In the genomic region with DNA sequence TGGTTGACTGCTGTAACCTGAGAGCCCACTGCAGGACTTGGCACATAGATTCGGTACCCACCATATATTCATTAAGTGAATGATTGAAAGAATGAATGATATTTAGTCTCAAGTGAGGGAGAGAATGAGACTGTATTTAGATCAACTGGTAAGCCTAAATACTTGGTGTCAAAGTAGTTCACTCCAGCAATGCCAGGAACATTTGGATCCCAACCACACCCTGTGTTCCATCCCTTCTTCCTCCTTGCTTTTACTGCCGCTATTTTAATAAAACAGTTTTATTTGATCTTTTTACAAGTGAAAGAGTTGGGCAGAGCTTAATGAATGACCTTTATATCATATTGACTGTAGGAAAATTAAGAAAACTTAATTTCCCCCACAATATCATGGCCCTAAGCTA, we compare ENCODE assay signal across 20 cellular contexts.
DNase-seq lines count a peak whose midpoint lies in the region; ATAC-seq and TF ChIP-seq lines count a peak whose summit lies in the region.
"Had no signal": no experiment of that assay in that cellular context is flagged by ENCODE, and none has a peak within 500 bp of the region (broad histone marks: within the 10 kb centered on the region; RNA-seq: fewer than 3 reads in every experiment).

No MANE protein-coding gene starts in this region.

- TF ChIP-seq POLR2A in gastrocnemius medialis (IDR thresholded peaks at IDR 0.05): no peak

- no peaks in the 10 kb centered on the region for H3K36me3 Mint-ChIP-seq in mesothelial cell of epicardium
- H3K36me3 Mint-ChIP-seq: CD4-positive, CD25-positive, alpha-beta regulatory T cell had no signal

- H3K27me3 ChIP-seq in gastrocnemius medialis: no peaks in the 10 kb centered on the region
- H3K27me3 ChIP-seq in dorsolateral prefrontal cortex: peaks cover 0 to 6% (median 0%) of the 10 kb centered on the region in 45 donors
- H3K27me3 ChIP-seq: BE2C, Peyer's patch had no signal

- intact Hi-C loops in gastrocnemius medialis (cut with DNase I; ENCODE audit: low total_unique reads): loop anchor here (5.0 to 10.0 kb wide), 4 partner anchors 135 to 548 kb away; no protein-coding TSS in a partner anchor
- intact Hi-C loops in dorsolateral prefrontal cortex (cut with DNase I): no loop called here

- H3K4me1 Mint-ChIP-seq in mesothelial cell of epicardium: peaks cover 14% of the 10 kb centered on the region

- DNase-seq in NCI-H2171 treated with DMSO at 0.1 percent for 48 hours (lab: John Stamatoyannopoulos, UW): peak; percentile 34
- no peak for DNase-seq in NCI-H2171 (lab: John Stamatoyannopoulos, UW)
- peak; percentile 13 for DNase-seq in NCI-H69 (lab: John Stamatoyannopoulos, UW)
- DNase-seq in mesothelial cell of epicardium (ENCODE audit: low spot score in 2 of 2, unreplicated experiment in 2 of 2): no peak
- peak; percentile 47 to 51 for DNase-seq in gastrocnemius medialis
- DNase-seq in dorsolateral prefrontal cortex: no peak
- DNase-seq in NK-92 (lab: John Stamatoyannopoulos, UW; ENCODE audit: unreplicated experiment): no peak
- DNase-seq: BE2C; CD4-positive, CD25-positive, alpha-beta regulatory T cell; COR-L47; DMS153; GDM1; H7; HFFc6; NCI-H2107; NCI-H526; NK-92 treated with Interleukin-12 subunit alpha and Interleukin-12 subunit beta, amount 100 ng/mL, for 24 hours; Peyer's patch had no signal

- ATAC-seq in gastrocnemius medialis: peak; percentile 40 to 43
- no peak for ATAC-seq in GM19351 (IDR thresholded peaks at IDR 0.05; ENCODE audit: unreplicated experiment)
- ATAC-seq: K562 had no signal

- H3K4me3 ChIP-seq in gastrocnemius medialis (peak overlapping the region in 1 of 4 donors; percentile 1), dorsolateral prefrontal cortex (peak overlapping the region in 2 of 59 donors; percentile 53 to 56)
- H3K4me3 ChIP-seq: K562, Peyer's patch had no signal

- in situ Hi-C loops in gastrocnemius medialis (cut with MboI; ENCODE audit: low sequenced_read_pairs in 4 of 4): loop anchor here in 2 of 4 donors (10.0 kb wide), 1 partner anchor 112 kb away; no protein-coding TSS in a partner anchor

- H3K27ac Mint-ChIP-seq in mesothelial cell of epicardium: peak overlapping the region; percentile 3
- H3K27ac Mint-ChIP-seq: CD4-positive, CD25-positive, alpha-beta regulatory T cell; HFFc6 had no signal

- no peaks in the 10 kb centered on the region for H3K9me3 ChIP-seq in gastrocnemius medialis
- H3K9me3 ChIP-seq: BE2C, Peyer's patch had no signal

- H3K27me3 Mint-ChIP-seq in mesothelial cell of epicardium (ENCODE audit: low read depth): no peaks in the 10 kb centered on the region

- H3K4me1 ChIP-seq in gastrocnemius medialis: peaks cover 44% of the 10 kb centered on the region in 2 donors
- H3K4me1 ChIP-seq: Peyer's patch had no signal

- H3K36me3 ChIP-seq in gastrocnemius medialis: no peaks in the 10 kb centered on the region
- H3K36me3 ChIP-seq: BE2C, Peyer's patch had no signal

- no peaks in the 10 kb centered on the region for H3K9me3 Mint-ChIP-seq in mesothelial cell of epicardium
- H3K9me3 Mint-ChIP-seq: CD4-positive, CD25-positive, alpha-beta regulatory T cell; HFFc6 had no signal

- peak overlapping the region; percentile 64 to 83 (median 76) for H3K27ac ChIP-seq in gastrocnemius medialis
- H3K27ac ChIP-seq in dorsolateral prefrontal cortex: no peak overlapping the region
- H3K27ac ChIP-seq: Peyer's patch had no signal

- TF ChIP-seq CTCF in mesothelial cell of epicardium (IDR thresholded peaks at IDR 0.05; ENCODE audit: unreplicated experiment) (no peak), gastrocnemius medialis (IDR thresholded peaks at IDR 0.05 in 4 of 5, conservative IDR thresholded peaks at IDR 0.05 in 1 of 5) (no peak), dorsolateral prefrontal cortex (IDR thresholded peaks at IDR 0.05 in 54 of 56, conservative IDR thresholded peaks at IDR 0.05 in 2 of 56; ENCODE audit: low read depth in 1 of 56, partially characterized antibody in 56 of 56) (no peak)

- H3K4me3 Mint-ChIP-seq in mesothelial cell of epicardium: no peak overlapping the region
- H3K4me3 Mint-ChIP-seq: CD4-positive, CD25-positive, alpha-beta regulatory T cell had no signal

Comparison
In these comparisons a context has a peak if more than half of its experiments do, and no peak if none do; other contexts are left out.
1. DNase-seq: peak in NCI-H2171 treated with DMSO at 0.1 percent for 48 hours (single experiment), NCI-H69 (single experiment) and gastrocnemius medialis (2 of 2); none in NCI-H2171 (single experiment), mesothelial cell of epicardium (0 of 2), dorsolateral prefrontal cortex (0 of 10) and NK-92 (single experiment).
2. H3K27ac ChIP-seq: peak in gastrocnemius medialis (4 of 4); none in dorsolateral prefrontal cortex (0 of 59).